In the genomic region with DNA sequence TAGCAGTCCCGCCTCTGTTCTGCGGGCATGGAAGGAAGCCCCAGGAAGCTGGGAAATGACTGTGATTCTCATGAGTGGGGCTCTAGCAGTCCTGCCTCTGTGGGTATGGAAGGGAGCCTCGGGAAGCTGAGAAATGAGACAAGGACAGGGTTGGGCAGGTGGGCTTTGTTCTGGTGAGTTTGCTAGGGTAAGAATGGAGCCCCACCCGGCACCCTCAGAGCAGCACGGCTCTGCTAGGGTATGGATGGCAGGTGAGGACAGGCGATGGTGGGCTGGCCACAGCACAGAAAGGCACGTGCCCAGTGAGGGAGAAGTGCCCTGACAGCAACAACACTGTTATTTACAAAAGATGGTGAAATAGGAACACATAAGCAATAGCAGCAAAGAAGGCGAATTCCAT, we compare ENCODE assay signal across 22 cellular contexts.
"Had no signal": no experiment of that assay in that cellular context is flagged by ENCODE, and none has a peak within 500 bp of the region (broad histone marks: within the 10 kb centered on the region; RNA-seq: fewer than 3 reads in every experiment).

No MANE protein-coding gene starts in this region.

- H3K4me3 ChIP-seq: esophagus squamous epithelium, hepatocyte, lower lobe of right lung, right lobe of liver, testis had no signal

- H3K4me3 Mint-ChIP-seq: activated CD4-positive, alpha-beta T cell treated with anti-CD3 and anti-CD28 coated beads, Interleukin-2, amount 10 ng/mL, durations not matched to agents 24 days and 14 days; activated CD8-positive, alpha-beta T cell treated with anti-CD3 and anti-CD28 coated beads, Interleukin-2, amount 10 ng/mL, durations not matched to agents 7 days and 5 days; activated naive CD4-positive, alpha-beta T cell treated with anti-CD3 and anti-CD28 coated beads, Interleukin-2, amount 10 ng/mL, durations not matched to agents 7 days and 5 days; activated naive CD8-positive, alpha-beta T cell treated with anti-CD3 and anti-CD28 coated beads, Interleukin-2, amount 50 U/mL, for 24 hours; nephron; stimulated activated effector memory CD8-positive, alpha-beta T cell treated with anti-CD3 and anti-CD28 coated beads, Interleukin-12 subunit alpha, Interleukin-12 subunit beta, amount 100 ng/mL, for 72 hours had no signal

- H3K27ac ChIP-seq: hepatocyte, lower lobe of right lung, right lobe of liver had no signal

- H3K9me3 Mint-ChIP-seq: activated CD4-positive, alpha-beta T cell treated with anti-CD3 and anti-CD28 coated beads, Interleukin-2, amount 10 ng/mL, durations not matched to agents 24 days and 14 days; activated naive CD4-positive, alpha-beta T cell treated with anti-CD3 and anti-CD28 coated beads, Interleukin-2, amount 10 ng/mL, durations not matched to agents 7 days and 5 days; activated naive CD8-positive, alpha-beta T cell treated with anti-CD3 and anti-CD28 coated beads, Interleukin-2, amount 50 U/mL, for 24 hours; nephron; stimulated activated effector memory CD8-positive, alpha-beta T cell treated with anti-CD3 and anti-CD28 coated beads, Interleukin-12 subunit alpha, Interleukin-12 subunit beta, amount 100 ng/mL, for 72 hours had no signal

- H3K36me3 Mint-ChIP-seq: activated naive CD4-positive, alpha-beta T cell treated with anti-CD3 and anti-CD28 coated beads, Interleukin-2, amount 10 ng/mL, durations not matched to agents 7 days and 5 days; stimulated activated effector memory CD8-positive, alpha-beta T cell treated with anti-CD3 and anti-CD28 coated beads, Interleukin-12 subunit alpha, Interleukin-12 subunit beta, amount 100 ng/mL, for 72 hours had no signal

- H3K36me3 ChIP-seq: lower lobe of right lung, right lobe of liver had no signal

- H3K27me3 ChIP-seq: esophagus squamous epithelium, hepatocyte, right lobe of liver, testis had no signal

- H3K27ac Mint-ChIP-seq: activated CD4-positive, alpha-beta T cell treated with anti-CD3 and anti-CD28 coated beads, Interleukin-2, amount 10 ng/mL, durations not matched to agents 24 days and 14 days; activated CD8-positive, alpha-beta T cell treated with anti-CD3 and anti-CD28 coated beads, Interleukin-2, amount 10 ng/mL, durations not matched to agents 7 days and 5 days; activated naive CD4-positive, alpha-beta T cell treated with anti-CD3 and anti-CD28 coated beads, Interleukin-2, amount 10 ng/mL, durations not matched to agents 7 days and 5 days; activated naive CD8-positive, alpha-beta T cell treated with anti-CD3 and anti-CD28 coated beads, Interleukin-2, amount 50 U/mL, for 24 hours; progenitor cell of endocrine pancreas; stimulated activated effector memory CD8-positive, alpha-beta T cell treated with anti-CD3 and anti-CD28 coated beads, Interleukin-12 subunit alpha, Interleukin-12 subunit beta, amount 100 ng/mL, for 72 hours had no signal

- H3K27me3 Mint-ChIP-seq: activated CD4-positive, alpha-beta T cell treated with anti-CD3 and anti-CD28 coated beads, Interleukin-2, amount 10 ng/mL, durations not matched to agents 24 days and 14 days; activated naive CD8-positive, alpha-beta T cell treated with anti-CD3 and anti-CD28 coated beads, Interleukin-2, amount 50 U/mL, for 24 hours; progenitor cell of endocrine pancreas had no signal

- DNase-seq: activated CD4-positive, alpha-beta T cell treated with anti-CD3 and anti-CD28 coated beads, Interleukin-2, amount 10 ng/mL, durations not matched to agents 24 days and 14 days; activated CD8-positive, alpha-beta T cell treated with anti-CD3 and anti-CD28 coated beads, Interleukin-2, amount 10 ng/mL, durations not matched to agents 7 days and 5 days; activated effector memory CD4-positive, alpha-beta T cell treated with Interleukin-2 at 50 U/mL for 16 hours; activated naive CD4-positive, alpha-beta T cell treated with anti-CD3 and anti-CD28 coated beads, Interleukin-2, amount 10 ng/mL, durations not matched to agents 7 days and 5 days; activated naive CD8-positive, alpha-beta T cell treated with anti-CD3 and anti-CD28 coated beads, Interleukin-2, amount 50 U/mL, for 24 hours; activated T-cell treated with anti-CD3 and anti-CD28 coated beads, Interleukin-2, amount 50 U/mL, for 48 hours; anterior cingulate cortex; cerebellar nuclear complex; cortex of kidney; effector CD4-positive, alpha-beta T cell; esophagus squamous epithelium; left cardiac atrium; lower lobe of right lung; right lobe of liver; stimulated activated CD4-positive, alpha-beta T cell treated with anti-CD3 and anti-CD28 coated beads, Interleukin-4, amount 100 ng/mL, for 24 hours; T-helper 1 cell; T1000; testis had no signal

- H3K9me3 ChIP-seq: esophagus squamous epithelium, lower lobe of right lung, right lobe of liver, testis had no signal
